27 cellular contexts compared by ENCODE assay signal in genomic region chr12:73321776-73322175, GRCh38.
DNase-seq lines count a peak whose midpoint lies in the region; ATAC-seq, FAIRE-seq and TF ChIP-seq lines count a peak whose summit lies in the region.
"Had no signal": no experiment of that assay in that cellular context is flagged by ENCODE, and none has a peak within 500 bp of the region (broad histone marks: within the 10 kb centered on the region; RNA-seq: fewer than 3 reads in every experiment).

No MANE protein-coding gene starts in this region.

- H4K5ac ChIP-seq in H1 (ENCODE audit: insufficient read length, low read depth, low read length) = no peak overlapping the region

- H3K79me2 ChIP-seq in H1 (ENCODE audit: control insufficient read depth in 1 of 2, insufficient read depth in 2 of 2, low read length in 2 of 2) = no peaks in the 10 kb centered on the region
- H3K79me2 ChIP-seq in trophoblast cell (ENCODE audit: control insufficient read depth, insufficient read depth, low read length, poor library complexity) = no peaks in the 10 kb centered on the region

- H3K4ac ChIP-seq in H1 (replicated peaks; ENCODE audit: insufficient read length, low read depth, low read length) = no peak overlapping the region
- no peak overlapping the region for H3K4ac ChIP-seq in trophoblast cell (ENCODE audit: low read depth, low read length)

- H3K14ac ChIP-seq in H1 (ENCODE audit: insufficient read length) (no peak overlapping the region), trophoblast cell (ENCODE audit: low read length) (no peak overlapping the region)

- H3K4me1 ChIP-seq in right atrium auricular region = no peaks in the 10 kb centered on the region
- no peaks in the 10 kb centered on the region for H3K4me1 ChIP-seq in H1 (replicated peaks in 1 of 4; ENCODE audit: control insufficient read depth in 3 of 4, insufficient read depth in 4 of 4, low read length in 3 of 4)
- no peaks in the 10 kb centered on the region for H3K4me1 ChIP-seq in trophoblast cell (ENCODE audit: control insufficient read depth in 1 of 2, insufficient read depth in 2 of 2, low read length in 2 of 2)
- H3K4me1 ChIP-seq in upper lobe of right lung = no peaks in the 10 kb centered on the region
- H3K4me1 ChIP-seq: A549; BLaER1 treated with 17β-estradiol and CSF1 and Interleukin-3, amounts not matched to agents 10 nM and 100 nM had no signal

- no peak for TF ChIP-seq EP300 in H1 (IDR thresholded peaks at IDR 0.05; ENCODE audit: borderline replicate concordance in 1 of 2, low read depth in 2 of 2, low read length in 2 of 2)

- H2BK20ac ChIP-seq in H1 (ENCODE audit: low read length) = no peak overlapping the region

- no peaks in the 10 kb centered on the region for H3K27me3 ChIP-seq in right atrium auricular region
- no peaks in the 10 kb centered on the region for H3K27me3 ChIP-seq in H1 (replicated peaks in 1 of 4; ENCODE audit: control insufficient read depth in 3 of 4, extremely low read depth in 1 of 4, insufficient read depth in 3 of 4, low read length in 3 of 4)
- no peaks in the 10 kb centered on the region for H3K27me3 ChIP-seq in trophoblast cell (ENCODE audit: insufficient read depth, low read length)
- no peaks in the 10 kb centered on the region for H3K27me3 ChIP-seq in upper lobe of right lung
- H3K27me3 ChIP-seq: BLaER1 treated with 17β-estradiol and CSF1 and Interleukin-3, amounts not matched to agents 10 nM and 100 nM had no signal

- intact Hi-C loops in Right ventricle myocardium inferior (cut with DNase I) = no loop called here
- intact Hi-C loops in upper lobe of right lung (cut with DNase I) = no loop called here

- H3K9ac ChIP-seq in H1 (replicated peaks in 1 of 4; ENCODE audit: extremely low read depth in 1 of 4, low read depth in 3 of 4, low read length in 3 of 4) = no peak overlapping the region
- no peak overlapping the region for H3K9ac ChIP-seq in trophoblast cell (ENCODE audit: low read length)
- H3K9ac ChIP-seq: BLaER1 treated with 17β-estradiol and CSF1 and Interleukin-3, amounts not matched to agents 10 nM and 100 nM had no signal

- TF ChIP-seq POLR2A in H1 (IDR thresholded peaks at IDR 0.05; ENCODE audit: control extremely low read depth in 1 of 2, low read depth in 2 of 2, low read length in 2 of 2) = no peak

- H2BK12ac ChIP-seq in H1 (ENCODE audit: low read depth, low read length) = 0 out of 2 replicates have a peak overlapping the region, but pooled peaks have one; percentile 50
- H2BK12ac ChIP-seq in trophoblast cell (ENCODE audit: low read length) = no peak overlapping the region

- no peak for ATAC-seq in Right ventricle myocardium inferior
- ATAC-seq in upper lobe of right lung = peak; percentile 20
- ATAC-seq in HG03159 (IDR thresholded peaks at IDR 0.05; ENCODE audit: unreplicated experiment) = no peak
- ATAC-seq in GM21423 (IDR thresholded peaks at IDR 0.05; ENCODE audit: unreplicated experiment) = no peak
- ATAC-seq: A549; CD8-positive, alpha-beta T cell; GM12878 had no signal

- H3K79me1 ChIP-seq in H1 (ENCODE audit: low read depth, low read length) (no peaks in the 10 kb centered on the region), trophoblast cell (ENCODE audit: low read length) (no peaks in the 10 kb centered on the region)

- no peaks in the 10 kb centered on the region; the same call in 1 of the 2 replicates for H3K23me2 ChIP-seq in H1 (ENCODE audit: low read depth, low read length)

- no peak overlapping the region for H3K4me3 ChIP-seq in right atrium auricular region
- H3K4me3 ChIP-seq in H1 (ENCODE audit: extremely low read depth in 1 of 4, insufficient read depth in 2 of 4, low read depth in 3 of 4, low read length in 4 of 4) = no peak overlapping the region
- peak overlapping the region; percentile 48 for H3K4me3 ChIP-seq in trophoblast cell (ENCODE audit: low read depth, low read length)
- H3K4me3 ChIP-seq in upper lobe of right lung = no peak overlapping the region
- H3K4me3 ChIP-seq: A549; BLaER1 treated with 17β-estradiol and CSF1 and Interleukin-3, amounts not matched to agents 10 nM and 100 nM; GM12878 had no signal

- no peaks in the 10 kb centered on the region for H4K20me1 ChIP-seq in H1 (replicated peaks in 1 of 2; ENCODE audit: control insufficient read depth in 1 of 2, insufficient read depth in 2 of 2, low read length in 2 of 2)
- H4K20me1 ChIP-seq: BLaER1 treated with 17β-estradiol and CSF1 and Interleukin-3, amounts not matched to agents 10 nM and 100 nM had no signal

- H2AFZ ChIP-seq in H1 (ENCODE audit: low read length) (no peak overlapping the region), trophoblast cell (ENCODE audit: insufficient read depth, low read length, poor library complexity) (no peak overlapping the region)

- POLR2A ChIA-PET in H1 (lab: Charles Lee; ENCODE audit: partially characterized antibody) = no interaction called here

- H2AK5ac ChIP-seq in H1 (ENCODE audit: low read depth, low read length) (no peak overlapping the region), trophoblast cell (ENCODE audit: low read length) (no peak overlapping the region)

- H3K9me3 ChIP-seq in right atrium auricular region (peaks cover 0 to 17% of the 10 kb centered on the region in 2 donors), H1 (ENCODE audit: insufficient read depth in 2 of 2, low read depth in 1 of 2, low read length in 1 of 2) (0 out of 4 replicates have a peak, but pooled peaks cover 0 to 3% of the 10 kb centered on the region in 2 experiments), trophoblast cell (ENCODE audit: insufficient read depth, low read depth, low read length) (peaks cover 6% of the 10 kb centered on the region), upper lobe of right lung (no peaks in the 10 kb centered on the region)

- H2BK5ac ChIP-seq in H1 (ENCODE audit: low read depth, low read length) = no peak overlapping the region
- no peak overlapping the region for H2BK5ac ChIP-seq in trophoblast cell (ENCODE audit: low read depth, low read length, poor library complexity)

- 100% methylated on average over 4 of the region's 4 CpGs; no CpG with 5 or more reads in 1 of the 2 experiments for WGBS in H1 (ENCODE audit: extremely low coverage in 1 of 2, insufficient coverage in 1 of 2, insufficient read length in 1 of 2, insufficient replicate concordance in 2 of 2, low coverage in 1 of 2, low lambda C conversion rate in 2 of 2, missing lambda C conversion rate in 1 of 2), 2 experiments
- WGBS in trophoblast cell (ENCODE audit: extremely low coverage, insufficient coverage, insufficient read length) = no CpG with 5 or more reads among the region's 4 CpGs

- no peak overlapping the region for H3K56ac ChIP-seq in H1 (replicated peaks; ENCODE audit: insufficient read length, low read depth, low read length)

- H2BK120ac ChIP-seq in H1 (replicated peaks; ENCODE audit: low read depth, low read length) = no peak overlapping the region
- no peak overlapping the region for H2BK120ac ChIP-seq in trophoblast cell (ENCODE audit: insufficient read depth, low read length, poor library complexity)

- CTCF ChIA-PET in H1 (lab: Charles Lee; ENCODE audit: partially characterized antibody) = no interaction called here

- H3K27ac ChIP-seq in right atrium auricular region (no peak overlapping the region), H1 (ENCODE audit: low read depth, low read length) (no peak overlapping the region), trophoblast cell (ENCODE audit: low read depth, low read length) (no peak overlapping the region), upper lobe of right lung (no peak overlapping the region)
- H3K27ac ChIP-seq: 22Rv1; A549; BLaER1 treated with 17β-estradiol and CSF1 and Interleukin-3, amounts not matched to agents 10 nM and 100 nM; C4-2B had no signal

- H4K8ac ChIP-seq in H1 (ENCODE audit: extremely low read depth, insufficient read depth, low read length) = no peak overlapping the region
- no peak overlapping the region for H4K8ac ChIP-seq in trophoblast cell (ENCODE audit: low read depth, low read length)

- no peak for FAIRE-seq in H1 (lab: Jason Lieb, UNC)
- FAIRE-seq: A549, GM12878, GM12892, GM18507, GM19239 had no signal

- no peak overlapping the region for H3K4me2 ChIP-seq in H1 (ENCODE audit: insufficient read depth in 1 of 2, low read depth in 2 of 2, low read length in 2 of 2)
- no peak overlapping the region for H3K4me2 ChIP-seq in trophoblast cell (ENCODE audit: low read length)
- H3K4me2 ChIP-seq: A549; BLaER1 treated with 17β-estradiol and CSF1 and Interleukin-3, amounts not matched to agents 10 nM and 100 nM had no signal

- H2BK15ac ChIP-seq in H1 (ENCODE audit: low read length) = no peak overlapping the region

- peak; percentile 59 for DNase-seq in Right ventricle myocardium inferior (ENCODE audit: missing footprints)
- DNase-seq in right atrium auricular region (ENCODE audit: low spot score) = no peak
- no peak for DNase-seq in H1 (ENCODE audit: low read depth in 1 of 2, low spot score in 2 of 2)
- DNase-seq in trophoblast cell = no peak
- no peak for DNase-seq in upper lobe of right lung
- DNase-seq in HT-29 (ENCODE audit: low spot score) = no peak
- DNase-seq: AML-193; CD4-positive, alpha-beta T cell; CD8-positive, alpha-beta T cell; COR-L47; DMS 273 treated with DMSO at 0.1 percent for 48 hours; DMS153; DMS53; DMS79; DND-41; EL; GDM1 had no signal

- no peak overlapping the region for H4K91ac ChIP-seq in H1 (replicated peaks; ENCODE audit: insufficient read length, low read length)
- H4K91ac ChIP-seq in trophoblast cell (ENCODE audit: low read depth, low read length) = no peak overlapping the region

- H3K18ac ChIP-seq in H1 (ENCODE audit: extremely low read depth, low read length) (no peak overlapping the region), trophoblast cell (ENCODE audit: low read length) (no peak overlapping the region)

- H3K36me3 ChIP-seq in right atrium auricular region (no peaks in the 10 kb centered on the region), H1 (ENCODE audit: control insufficient read depth in 2 of 4, insufficient read depth in 4 of 4, low read length in 3 of 4) (no peaks in the 10 kb centered on the region), trophoblast cell (ENCODE audit: control insufficient read depth in 1 of 2, insufficient read depth in 2 of 2, low read length in 2 of 2) (no peaks in the 10 kb centered on the region), upper lobe of right lung (no peaks in the 10 kb centered on the region)
- H3K36me3 ChIP-seq: BLaER1 treated with 17β-estradiol and CSF1 and Interleukin-3, amounts not matched to agents 10 nM and 100 nM had no signal

- TF ChIP-seq CTCF in right atrium auricular region (IDR thresholded peaks at IDR 0.05) (no peak), H1 (IDR thresholded peaks at IDR 0.05; ENCODE audit: control extremely low read depth in 1 of 3, insufficient read depth in 1 of 3, low read depth in 1 of 3, low read length in 3 of 3) (no peak), upper lobe of right lung (IDR thresholded peaks at IDR 0.05) (no peak)

- TF ChIP-seq RAD21 in H1 (IDR thresholded peaks at IDR 0.05 in 1 of 2, conservative IDR thresholded peaks at IDR 0.05 in 1 of 2; ENCODE audit: low read depth in 2 of 2, low read length in 2 of 2) = no peak

- no peak overlapping the region for H4K12ac ChIP-seq in trophoblast cell (ENCODE audit: low read depth, low read length)

- H3K23ac ChIP-seq in H1 (ENCODE audit: insufficient read length) = no peak overlapping the region
- peak overlapping the region; percentile 33 for H3K23ac ChIP-seq in trophoblast cell (ENCODE audit: low read length)

TF ChIP-seq in H1, 55 proteins besides CTCF, POLR2A, EP300 and RAD21 (continues in another document):
- no peak for TF ChIP-seq CREB1 (IDR thresholded peaks at IDR 0.05)
- TF ChIP-seq SIX5 (IDR thresholded peaks at IDR 0.05; ENCODE audit: low read depth, low read length) = no peak
